ENCODE assay signal across 30 cellular contexts in the genomic region with DNA sequence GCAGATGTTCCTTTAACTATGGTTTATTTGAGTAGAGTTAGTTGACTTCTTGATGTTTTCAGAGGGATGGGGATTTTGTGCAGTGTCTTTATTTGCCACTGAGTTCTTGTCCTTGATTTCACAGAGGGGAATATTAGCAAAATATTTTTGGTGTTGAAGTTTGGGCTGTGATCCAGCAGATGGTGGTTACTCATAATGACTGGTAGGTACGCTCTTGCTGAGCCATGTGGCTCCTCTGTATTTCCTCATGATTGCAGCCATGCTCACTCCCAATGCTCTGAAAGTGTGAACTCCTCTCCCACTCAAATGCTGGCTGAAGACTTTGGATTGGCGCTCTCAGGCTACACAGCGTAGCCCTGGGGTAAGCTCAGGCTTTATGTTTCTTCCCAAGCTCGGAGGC.
"Had no signal": no experiment of that assay in that cellular context is flagged by ENCODE, and none has a peak within 500 bp of the region (broad histone marks: within the 10 kb centered on the region; RNA-seq: fewer than 3 reads in every experiment).

No MANE protein-coding gene starts in this region.

- H3K27ac Mint-ChIP-seq: activated CD4-positive, alpha-beta memory T cell treated with anti-CD3 and anti-CD28 coated beads for 36 hours; activated CD4-positive, alpha-beta T cell treated with anti-CD3 and anti-CD28 coated beads for 36 hours; activated CD4-positive, alpha-beta T cell treated with anti-CD3 and anti-CD28 coated beads, Interleukin-2, amount 10 ng/mL, durations not matched to agents 24 days and 14 days; activated CD8-positive, alpha-beta memory T cell treated with anti-CD3 and anti-CD28 coated beads, Interleukin-2, amount 10 ng/mL, durations not matched to agents 7 days and 5 days; activated CD8-positive, alpha-beta T cell treated with anti-CD3 and anti-CD28 coated beads, Interleukin-2, amount 10 ng/mL, durations not matched to agents 7 days and 5 days; activated naive CD4-positive, alpha-beta T cell treated with anti-CD3 and anti-CD28 coated beads, Interleukin-2, amount 10 ng/mL, durations not matched to agents 7 days and 5 days; activated naive CD8-positive, alpha-beta T cell treated with anti-CD3 and anti-CD28 coated beads, Interleukin-2, amount 10 ng/mL, durations not matched to agents 7 days and 5 days; activated T-cell treated with anti-CD3 and anti-CD28 coated beads, Interleukin-2, amount 50 U/mL, for 72 hours; brain; dendritic cell treated with granulocyte-macrophage colony-stimulating factor and Interleukin-4, amounts not matched to agents 40 ng/mL and 50 ng/mL, for 4 days; endodermal cell had no signal

- H3K36me3 ChIP-seq: ascending aorta, breast epithelium, esophagus squamous epithelium, gastrocnemius medialis, heart left ventricle had no signal

- H3K4me3 Mint-ChIP-seq: activated CD4-positive, alpha-beta memory T cell treated with anti-CD3 and anti-CD28 coated beads for 36 hours; activated CD4-positive, alpha-beta T cell treated with anti-CD3 and anti-CD28 coated beads for 36 hours; activated CD4-positive, alpha-beta T cell treated with anti-CD3 and anti-CD28 coated beads, Interleukin-2, amount 10 ng/mL, durations not matched to agents 24 days and 14 days; activated CD8-positive, alpha-beta memory T cell treated with anti-CD3 and anti-CD28 coated beads, Interleukin-2, amount 10 ng/mL, durations not matched to agents 7 days and 5 days; activated CD8-positive, alpha-beta T cell treated with anti-CD3 and anti-CD28 coated beads, Interleukin-2, amount 10 ng/mL, durations not matched to agents 7 days and 5 days; activated naive CD4-positive, alpha-beta T cell treated with anti-CD3 and anti-CD28 coated beads, Interleukin-2, amount 10 ng/mL, durations not matched to agents 7 days and 5 days; activated naive CD8-positive, alpha-beta T cell treated with anti-CD3 and anti-CD28 coated beads, Interleukin-2, amount 10 ng/mL, durations not matched to agents 7 days and 5 days; activated T-cell treated with anti-CD3 and anti-CD28 coated beads, Interleukin-2, amount 50 U/mL, for 72 hours; brain; central memory CD8-positive, alpha-beta T cell; dendritic cell treated with granulocyte-macrophage colony-stimulating factor and Interleukin-4, amounts not matched to agents 40 ng/mL and 50 ng/mL, for 4 days; endodermal cell had no signal

- H3K4me1 Mint-ChIP-seq: activated CD4-positive, alpha-beta T cell treated with anti-CD3 and anti-CD28 coated beads for 36 hours; brain; central memory CD8-positive, alpha-beta T cell; endodermal cell had no signal

- H3K4me1 ChIP-seq: ascending aorta, breast epithelium, esophagus squamous epithelium, gastrocnemius medialis, heart left ventricle had no signal

- H3K9me3 ChIP-seq: gastrocnemius medialis had no signal

- H3K27ac ChIP-seq: ascending aorta, breast epithelium, coronary artery, dorsolateral prefrontal cortex, esophagus squamous epithelium, gastrocnemius medialis, heart left ventricle had no signal

- DNase-seq: activated CD4-positive, alpha-beta memory T cell treated with anti-CD3 and anti-CD28 coated beads for 36 hours; activated CD4-positive, alpha-beta T cell treated with anti-CD3 and anti-CD28 coated beads for 36 hours; activated CD4-positive, alpha-beta T cell treated with anti-CD3 and anti-CD28 coated beads, Interleukin-2, amount 10 ng/mL, durations not matched to agents 24 days and 14 days; activated CD4-positive, CD25-positive, alpha-beta regulatory T cell; activated CD4-positive, CD25-positive, alpha-beta regulatory T cell treated with anti-CD3 and anti-CD28 coated beads, Interleukin-2, amount 50 U/mL, for 72 hours; activated CD8-positive, alpha-beta memory T cell treated with anti-CD3 and anti-CD28 coated beads, Interleukin-2, amount 10 ng/mL, durations not matched to agents 7 days and 5 days; activated CD8-positive, alpha-beta memory T cell treated with anti-CD3 and anti-CD28 coated beads, Interleukin-2, amount 50 U/mL, for 4 hours; activated CD8-positive, alpha-beta T cell treated with anti-CD3 and anti-CD28 coated beads, Interleukin-2, amount 10 ng/mL, durations not matched to agents 7 days and 5 days; activated gamma-delta T cell; activated naive CD4-positive, alpha-beta T cell; activated naive CD4-positive, alpha-beta T cell treated with anti-CD3 and anti-CD28 coated beads, Interleukin-2, amount 10 ng/mL, durations not matched to agents 7 days and 5 days; activated naive CD8-positive, alpha-beta T cell treated with anti-CD3 and anti-CD28 coated beads, Interleukin-2, amount 10 ng/mL, durations not matched to agents 7 days and 5 days; activated T-cell treated with anti-CD3 and anti-CD28 coated beads, Interleukin-2, amount 50 U/mL, for 1 hour; activated T-cell treated with anti-CD3 and anti-CD28 coated beads, Interleukin-2, amount 50 U/mL, for 72 hours; dorsolateral prefrontal cortex; effector memory CD4-positive, alpha-beta T cell; endodermal cell; esophagus squamous epithelium; gastrocnemius medialis; glutamatergic neuron; heart left ventricle; T-helper 1 cell; T-helper 2 cell had no signal

- H3K27me3 ChIP-seq: ascending aorta, esophagus squamous epithelium, gastrocnemius medialis had no signal

- H3K4me3 ChIP-seq: ascending aorta, breast epithelium, coronary artery, dorsolateral prefrontal cortex, esophagus squamous epithelium, gastrocnemius medialis, heart left ventricle had no signal

- H3K36me3 Mint-ChIP-seq: brain had no signal

- H3K27me3 Mint-ChIP-seq: activated CD4-positive, alpha-beta memory T cell treated with anti-CD3 and anti-CD28 coated beads for 36 hours; activated CD4-positive, alpha-beta T cell treated with anti-CD3 and anti-CD28 coated beads for 36 hours; activated CD4-positive, alpha-beta T cell treated with anti-CD3 and anti-CD28 coated beads, Interleukin-2, amount 10 ng/mL, durations not matched to agents 24 days and 14 days; activated CD8-positive, alpha-beta memory T cell treated with anti-CD3 and anti-CD28 coated beads, Interleukin-2, amount 10 ng/mL, durations not matched to agents 7 days and 5 days; activated naive CD4-positive, alpha-beta T cell treated with anti-CD3 and anti-CD28 coated beads, Interleukin-2, amount 10 ng/mL, durations not matched to agents 7 days and 5 days; activated naive CD8-positive, alpha-beta T cell treated with anti-CD3 and anti-CD28 coated beads, Interleukin-2, amount 10 ng/mL, durations not matched to agents 7 days and 5 days; brain; central memory CD8-positive, alpha-beta T cell; dendritic cell treated with granulocyte-macrophage colony-stimulating factor and Interleukin-4, amounts not matched to agents 40 ng/mL and 50 ng/mL, for 4 days had no signal

- ATAC-seq: activated CD4-positive, alpha-beta T cell treated with anti-CD3 and anti-CD28 coated beads for 36 hours; activated CD8-positive, alpha-beta memory T cell treated with anti-CD3 and anti-CD28 coated beads, Interleukin-2, amount 10 ng/mL, durations not matched to agents 7 days and 5 days; activated CD8-positive, alpha-beta T cell treated with anti-CD3 and anti-CD28 coated beads, Interleukin-2, amount 10 ng/mL, durations not matched to agents 7 days and 5 days; activated naive CD4-positive, alpha-beta T cell treated with anti-CD3 and anti-CD28 coated beads, Interleukin-2, amount 50 U/mL, for 72 hours; activated T-cell treated with anti-CD3 and anti-CD28 coated beads, Interleukin-2, amount 50 U/mL, for 72 hours; gastrocnemius medialis; heart left ventricle had no signal
